In genomic region chr10:108204528-108205313, GRCh38 we compare ENCODE assay signal across 8 cellular contexts.
DNase-seq lines count a peak whose midpoint lies in the region; ATAC-seq, FAIRE-seq and TF ChIP-seq lines count a peak whose summit lies in the region.

No MANE protein-coding gene starts in this region.

- H3K4me3 ChIP-seq in OCI-LY1 (ENCODE audit: low read depth, low read length, poor library complexity, severe bottlenecking) (no peak overlapping the region), fibroblast of the aortic adventitia (ENCODE audit: low read depth, low read length) (no peak overlapping the region), uterus (no peak overlapping the region), prostate gland (no peak overlapping the region)

- intact Hi-C loops in uterus (cut with DNase I; ENCODE audit: low total_unique reads) (no loop called here), prostate gland (cut with DNase I) (no loop called here)

- FAIRE-seq in GM12892 (lab: Jason Lieb, UNC) = no peak

- peak; percentile 64 for ATAC-seq in HG02610 (IDR thresholded peaks at IDR 0.05; ENCODE audit: unreplicated experiment)

- TF ChIP-seq POLR2A in GM12892 (IDR thresholded peaks at IDR 0.05; ENCODE audit: low read depth, low read length) (no peak), uterus (IDR thresholded peaks at IDR 0.05) (no peak), prostate gland (IDR thresholded peaks at IDR 0.05) (no peak)

- H3K27ac ChIP-seq in OCI-LY1 (ENCODE audit: low read depth, low read length, poor library complexity, severe bottlenecking) (no peak overlapping the region), uterus (no peak overlapping the region), prostate gland (no peak overlapping the region)

- H3K79me2 ChIP-seq in OCI-LY1 (ENCODE audit: insufficient read depth, low read length) = no peaks in the 10 kb centered on the region

- no peaks in the 10 kb centered on the region for H4K20me1 ChIP-seq in OCI-LY1 (ENCODE audit: insufficient read depth, low read length)

- H3K4me1 ChIP-seq in OCI-LY1 (ENCODE audit: insufficient read depth, low read length, severe bottlenecking) (no peaks in the 10 kb centered on the region), uterus (no peaks in the 10 kb centered on the region), prostate gland (replicated peaks) (no peaks in the 10 kb centered on the region)

- TF ChIP-seq CTCF in OCI-LY1 (IDR thresholded peaks at IDR 0.05; ENCODE audit: low read length) (peak; percentile 65), fibroblast of the aortic adventitia (IDR thresholded peaks at IDR 0.05; ENCODE audit: insufficient read depth, low read length) (peak; percentile 31), uterus (IDR thresholded peaks at IDR 0.05) (peak in 3 of 4 experiments; percentile 2 to 37 (median 18)), prostate gland (IDR thresholded peaks at IDR 0.05) (no peak)

- H2AFZ ChIP-seq in OCI-LY1 (ENCODE audit: low read length) = no peak overlapping the region

- H3K27me3 ChIP-seq in OCI-LY1 (ENCODE audit: insufficient read depth, low read length) (no peaks in the 10 kb centered on the region), uterus (no peaks in the 10 kb centered on the region), prostate gland (replicated peaks; ENCODE audit: insufficient read depth) (no peaks in the 10 kb centered on the region)

- no peak overlapping the region for H3K9ac ChIP-seq in OCI-LY1 (ENCODE audit: low read length)

- WGBS in prostate gland = 67% methylated on average over 8 of the region's 8 CpGs

- DNase-seq in GM12892 (ENCODE audit: insufficient read length) = peak; percentile 0
- peak; percentile 0 for DNase-seq in fibroblast of the aortic adventitia (ENCODE audit: low read depth)
- no peak for DNase-seq in uterus
- no peak for DNase-seq in mucosa of gallbladder (ENCODE audit: low spot score)
- no peak for DNase-seq in prostate gland (ENCODE audit: low spot score)
- no peak for DNase-seq in cortex of kidney (lab: John Stamatoyannopoulos, UW)

- H3F3A ChIP-seq in OCI-LY1 (ENCODE audit: insufficient read depth, low read length) = no peaks in the 10 kb centered on the region

- H3K9me3 ChIP-seq in OCI-LY1 (ENCODE audit: low read length) (no peaks in the 10 kb centered on the region), uterus (no peaks in the 10 kb centered on the region), prostate gland (no peaks in the 10 kb centered on the region)

- H3K9me2 ChIP-seq in OCI-LY1 (ENCODE audit: low read depth, low read length) = no peaks in the 10 kb centered on the region

- H3K36me3 ChIP-seq in OCI-LY1 (ENCODE audit: insufficient read depth, low read length) = no peaks in the 10 kb centered on the region
- H3K36me3 ChIP-seq in uterus = no peaks in the 10 kb centered on the region
- no peaks in the 10 kb centered on the region for H3K36me3 ChIP-seq in prostate gland

- H3K4me2 ChIP-seq in OCI-LY1 (ENCODE audit: low read length) = no peak overlapping the region

Comparison
In these comparisons a context has a peak if more than half of its experiments do, and no peak if none do; other contexts are left out.
1. DNase-seq: peak in GM12892 (single experiment) and fibroblast of the aortic adventitia (single experiment); none in uterus (0 of 2), mucosa of gallbladder (single experiment), prostate gland (single experiment) and cortex of kidney (single experiment).
2. CTCF ChIP-seq: peak in OCI-LY1 (single experiment), fibroblast of the aortic adventitia (single experiment) and uterus (3 of 4); none in prostate gland (0 of 4).